In genomic region chr3:8560608-8561007, GRCh38 we compare ENCODE assay signal across 11 cellular contexts. TPM values are rescaled to one million over a fixed set of nuclear protein-coding genes. Genes with fewer than 3 reads are reported as not detected.
DNase-seq lines count a peak whose midpoint lies in the region; ATAC-seq and TF ChIP-seq lines count a peak whose summit lies in the region.
"Had no signal": no experiment of that assay in that cellular context is flagged by ENCODE, and none has a peak within 500 bp of the region (broad histone marks: within the 10 kb centered on the region; RNA-seq: fewer than 3 reads in every experiment).

No MANE protein-coding gene starts in this region.

- H3K9me3 ChIP-seq in upper lobe of left lung, result no peaks in the 10 kb centered on the region
- H3K9me3 ChIP-seq: tibial nerve had no signal

- peaks cover 16 to 29% (median 23%) of the 10 kb centered on the region in 4 donors for H3K4me1 ChIP-seq in upper lobe of left lung

- ATAC-seq in upper lobe of left lung (ENCODE audit: low FRiP score in 2 of 2), result peak in 1 of 2 donors; percentile 79

- no peak overlapping the region for H3K4me3 ChIP-seq in choroid plexus epithelial cell (ENCODE audit: low read depth, low read length)
- no peak overlapping the region for H3K4me3 ChIP-seq in upper lobe of left lung
- H3K4me3 ChIP-seq: tibial nerve had no signal

- peaks cover 0 to 36% (median 4%) of the 10 kb centered on the region in 4 donors for H3K36me3 ChIP-seq in upper lobe of left lung

- no peaks in the 10 kb centered on the region for H3K27me3 ChIP-seq in upper lobe of left lung
- H3K27me3 ChIP-seq: tibial nerve had no signal

- H3K27ac ChIP-seq in upper lobe of left lung, result peak overlapping the region; percentile 32 to 70 (median 61)

- 83 to 90% methylated on average over 3 of the region's 3 CpGs for WGBS in upper lobe of left lung, 2 donors

- peak; percentile 97 for DNase-seq in LHCN-M2 (ENCODE audit: low read depth)
- DNase-seq in choroid plexus epithelial cell (ENCODE audit: low read depth), result peak; percentile 100
- peak; percentile 73 for DNase-seq in kidney tubule cell (ENCODE audit: low spot score)
- no peak for DNase-seq in upper lobe of left lung
- no peak for DNase-seq in SIG-M5 treated with dmso at 0.1 percent for 504 hours (lab: John Stamatoyannopoulos, UW; ENCODE audit: unreplicated experiment)
- DNase-seq in SK-N-DZ (ENCODE audit: low spot score), result no peak
- DNase-seq in T-helper 2 cell, result no peak
- DNase-seq: kidney; NCI-H187; NK-92 treated with Interleukin-12 subunit alpha and Interleukin-12 subunit beta, amount 100 ng/mL, for 24 hours had no signal

- TF ChIP-seq CTCF in choroid plexus epithelial cell (conservative IDR thresholded peaks at IDR 0.05; ENCODE audit: low read depth, low read length) (no peak), upper lobe of left lung (IDR thresholded peaks at IDR 0.05) (no peak)

- no peak for TF ChIP-seq POLR2A in upper lobe of left lung (IDR thresholded peaks at IDR 0.05)

- TF ChIP-seq EP300 in upper lobe of left lung (IDR thresholded peaks at IDR 0.05), result no peak

RNA-seq across cellular contexts. Expression of gene LMCD1, which starts 59.0 kb away (rescaled TPM):
- total RNA-seq in LHCN-M2 (2014; rRNA removed) (30.3 and 31.2 TPM in 2 replicates), upper lobe of left lung (100 to 1,000 TPM in 4 of 6 donors, 10 to 100 TPM in 2; 47.4 to 269 (median 118) TPM)
- polyA plus RNA-seq in LHCN-M2 (2012), result 160 TPM
- polyA plus RNA-seq in SK-N-DZ (2014; cell fraction: cytosol; rRNA removed), result 5.5 and 9.0 TPM in 2 replicates
- polyA plus RNA-seq in SK-N-DZ (2014; cell fraction: nucleus; rRNA removed), result 2.7 and 5.4 TPM in 2 replicates

Comparison
In these comparisons a context has a peak if more than half of its experiments do, and no peak if none do; other contexts are left out.
1. DNase-seq: peak in LHCN-M2 (single experiment), choroid plexus epithelial cell (single experiment) and kidney tubule cell (single experiment); none in upper lobe of left lung (0 of 2), SIG-M5 treated with dmso at 0.1 percent for 504 hours (single experiment), SK-N-DZ (single experiment) and T-helper 2 cell (0 of 5).